In the genomic region with DNA sequence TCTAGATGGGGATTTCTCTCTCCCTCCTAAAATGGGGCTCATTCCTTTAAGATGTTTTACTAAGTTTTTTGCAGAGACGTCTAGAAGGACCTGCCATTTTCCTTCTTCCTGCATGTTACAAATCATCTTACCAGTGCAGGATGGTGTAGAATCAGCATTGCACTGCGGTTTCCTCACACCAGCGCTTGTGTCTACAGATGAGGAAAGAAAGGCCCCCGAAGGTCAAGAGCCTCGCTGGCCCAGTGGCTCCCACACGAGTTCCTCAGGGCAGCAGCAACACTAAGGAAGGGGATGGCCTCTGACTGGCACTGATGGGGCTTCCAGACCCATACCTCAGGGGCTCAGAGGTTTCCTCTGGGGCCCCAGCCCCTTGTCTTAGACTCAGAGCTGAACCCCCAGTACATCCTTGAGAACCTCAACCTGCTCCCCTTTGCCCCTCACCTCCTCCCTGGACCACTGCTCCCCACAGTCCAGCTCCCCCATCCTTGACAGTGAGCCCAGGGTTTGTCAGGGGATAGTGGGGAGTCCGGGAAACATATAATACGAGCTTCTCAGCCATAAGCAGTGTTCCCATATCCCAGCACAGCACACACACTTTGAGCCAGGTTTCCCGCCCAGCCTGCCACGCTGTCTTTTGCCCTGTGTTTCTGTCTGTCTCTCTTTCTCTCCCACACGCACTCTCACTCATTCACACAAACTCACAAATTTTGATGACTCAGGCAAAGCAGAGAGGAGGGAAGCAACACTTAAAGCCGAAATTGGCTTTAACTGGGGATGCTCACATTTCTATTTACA, we compare ENCODE assay signal across 1 cellular context.
TF ChIP-seq lines count a peak whose summit lies in the region.

No MANE protein-coding gene starts in this region.

TF ChIP-seq in HepG2, 621 proteins besides CTCF, POLR2A, EP300 and RAD21 (continued from another document):
- TF ChIP-seq, protein P1, sequence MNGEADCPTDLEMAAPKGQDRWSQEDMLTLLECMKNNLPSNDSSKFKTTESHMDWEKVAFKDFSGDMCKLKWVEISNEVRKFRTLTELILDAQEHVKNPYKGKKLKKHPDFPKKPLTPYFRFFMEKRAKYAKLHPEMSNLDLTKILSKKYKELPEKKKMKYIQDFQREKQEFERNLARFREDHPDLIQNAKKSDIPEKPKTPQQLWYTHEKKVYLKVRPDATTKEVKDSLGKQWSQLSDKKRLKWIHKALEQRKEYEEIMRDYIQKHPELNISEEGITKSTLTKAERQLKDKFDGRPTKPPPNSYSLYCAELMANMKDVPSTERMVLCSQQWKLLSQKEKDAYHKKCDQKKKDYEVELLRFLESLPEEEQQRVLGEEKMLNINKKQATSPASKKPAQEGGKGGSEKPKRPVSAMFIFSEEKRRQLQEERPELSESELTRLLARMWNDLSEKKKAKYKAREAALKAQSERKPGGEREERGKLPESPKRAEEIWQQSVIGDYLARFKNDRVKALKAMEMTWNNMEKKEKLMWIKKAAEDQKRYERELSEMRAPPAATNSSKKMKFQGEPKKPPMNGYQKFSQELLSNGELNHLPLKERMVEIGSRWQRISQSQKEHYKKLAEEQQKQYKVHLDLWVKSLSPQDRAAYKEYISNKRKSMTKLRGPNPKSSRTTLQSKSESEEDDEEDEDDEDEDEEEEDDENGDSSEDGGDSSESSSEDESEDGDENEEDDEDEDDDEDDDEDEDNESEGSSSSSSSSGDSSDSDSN (CRISPR knock-in tag; IDR thresholded peaks at IDR 0.05) = peak; percentile 17; the same call in 1 of the 2 replicates
- TF ChIP-seq ZNF784 (CRISPR knock-in tag; IDR thresholded peaks at IDR 0.05; ENCODE audit: borderline replicate concordance) (peak; percentile 51; the same call in 1 of the 2 replicates), TBX2 (CRISPR knock-in tag; IDR thresholded peaks at IDR 0.05; ENCODE audit: borderline replicate concordance) (no peak), MAFK (conservative IDR thresholded peaks at IDR 0.05 in 1 of 2, IDR thresholded peaks at IDR 0.05 in 1 of 2; ENCODE audit: low read length in 2 of 2) (peak; percentile 96), ZNF260 (CRISPR knock-in tag; IDR thresholded peaks at IDR 0.05; ENCODE audit: borderline replicate concordance, low read depth) (no peak), ZNF292 (CRISPR knock-in tag; IDR thresholded peaks at IDR 0.05; ENCODE audit: borderline replicate concordance, low read depth) (peak; percentile 17; the same call in 1 of the 2 replicates), ZNF225 (CRISPR knock-in tag; IDR thresholded peaks at IDR 0.05) (0 out of 2 replicates have a peak, but pooled peaks have one; percentile 27), ZBTB38 (CRISPR knock-in tag; IDR thresholded peaks at IDR 0.05) (peak; percentile 83), TFDP1 (CRISPR knock-in tag; IDR thresholded peaks at IDR 0.05; ENCODE audit: borderline replicate concordance) (peak; percentile 34; the same call in 1 of the 2 replicates), MAX (IDR thresholded peaks at IDR 0.05) (peak; percentile 66), CAMTA2 (CRISPR knock-in tag; IDR thresholded peaks at IDR 0.05; ENCODE audit: borderline replicate concordance) (no peak)
- TF ChIP-seq, protein P2, sequence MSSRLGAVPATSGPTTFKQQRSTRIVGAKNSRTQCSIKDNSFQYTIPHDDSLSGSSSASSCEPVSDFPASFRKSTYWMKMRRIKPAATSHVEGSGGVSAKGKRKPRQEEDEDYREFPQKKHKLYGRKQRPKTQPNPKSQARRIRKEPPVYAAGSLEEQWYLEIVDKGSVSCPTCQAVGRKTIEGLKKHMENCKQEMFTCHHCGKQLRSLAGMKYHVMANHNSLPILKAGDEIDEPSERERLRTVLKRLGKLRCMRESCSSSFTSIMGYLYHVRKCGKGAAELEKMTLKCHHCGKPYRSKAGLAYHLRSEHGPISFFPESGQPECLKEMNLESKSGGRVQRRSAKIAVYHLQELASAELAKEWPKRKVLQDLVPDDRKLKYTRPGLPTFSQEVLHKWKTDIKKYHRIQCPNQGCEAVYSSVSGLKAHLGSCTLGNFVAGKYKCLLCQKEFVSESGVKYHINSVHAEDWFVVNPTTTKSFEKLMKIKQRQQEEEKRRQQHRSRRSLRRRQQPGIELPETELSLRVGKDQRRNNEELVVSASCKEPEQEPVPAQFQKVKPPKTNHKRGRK (CRISPR knock-in tag; IDR thresholded peaks at IDR 0.05) = peak; percentile 75; the same call in 1 of the 2 replicates
- TF ChIP-seq, protein P3, sequence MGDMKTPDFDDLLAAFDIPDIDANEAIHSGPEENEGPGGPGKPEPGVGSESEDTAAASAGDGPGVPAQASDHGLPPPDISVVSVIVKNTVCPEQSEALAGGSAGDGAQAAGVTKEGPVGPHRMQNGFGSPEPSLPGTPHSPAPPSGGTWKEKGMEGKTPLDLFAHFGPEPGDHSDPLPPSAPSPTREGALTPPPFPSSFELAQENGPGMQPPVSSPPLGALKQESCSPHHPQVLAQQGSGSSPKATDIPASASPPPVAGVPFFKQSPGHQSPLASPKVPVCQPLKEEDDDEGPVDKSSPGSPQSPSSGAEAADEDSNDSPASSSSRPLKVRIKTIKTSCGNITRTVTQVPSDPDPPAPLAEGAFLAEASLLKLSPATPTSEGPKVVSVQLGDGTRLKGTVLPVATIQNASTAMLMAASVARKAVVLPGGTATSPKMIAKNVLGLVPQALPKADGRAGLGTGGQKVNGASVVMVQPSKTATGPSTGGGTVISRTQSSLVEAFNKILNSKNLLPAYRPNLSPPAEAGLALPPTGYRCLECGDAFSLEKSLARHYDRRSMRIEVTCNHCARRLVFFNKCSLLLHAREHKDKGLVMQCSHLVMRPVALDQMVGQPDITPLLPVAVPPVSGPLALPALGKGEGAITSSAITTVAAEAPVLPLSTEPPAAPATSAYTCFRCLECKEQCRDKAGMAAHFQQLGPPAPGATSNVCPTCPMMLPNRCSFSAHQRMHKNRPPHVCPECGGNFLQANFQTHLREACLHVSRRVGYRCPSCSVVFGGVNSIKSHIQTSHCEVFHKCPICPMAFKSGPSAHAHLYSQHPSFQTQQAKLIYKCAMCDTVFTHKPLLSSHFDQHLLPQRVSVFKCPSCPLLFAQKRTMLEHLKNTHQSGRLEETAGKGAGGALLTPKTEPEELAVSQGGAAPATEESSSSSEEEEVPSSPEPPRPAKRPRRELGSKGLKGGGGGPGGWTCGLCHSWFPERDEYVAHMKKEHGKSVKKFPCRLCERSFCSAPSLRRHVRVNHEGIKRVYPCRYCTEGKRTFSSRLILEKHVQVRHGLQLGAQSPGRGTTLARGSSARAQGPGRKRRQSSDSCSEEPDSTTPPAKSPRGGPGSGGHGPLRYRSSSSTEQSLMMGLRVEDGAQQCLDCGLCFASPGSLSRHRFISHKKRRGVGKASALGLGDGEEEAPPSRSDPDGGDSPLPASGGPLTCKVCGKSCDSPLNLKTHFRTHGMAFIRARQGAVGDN (CRISPR knock-in tag; IDR thresholded peaks at IDR 0.05) = peak; percentile 50
